In genomic region chr2:15593327-15593705, GRCh38 we compare ENCODE assay signal across 1 cellular context.
TF ChIP-seq lines count a peak whose summit lies in the region.

No MANE protein-coding gene starts in this region.

TF ChIP-seq in GM12878, 131 proteins besides CTCF, POLR2A, EP300 and RAD21:
- no peak for TF ChIP-seq MTA2 (IDR thresholded peaks at IDR 0.05; ENCODE audit: low read depth)
- no peak for TF ChIP-seq NFXL1 (IDR thresholded peaks at IDR 0.05; ENCODE audit: borderline replicate concordance)
- TF ChIP-seq SRF (IDR thresholded peaks at IDR 0.05; ENCODE audit: low read depth in 2 of 2, low read length in 2 of 2): no peak
- TF ChIP-seq CHD1 (IDR thresholded peaks at IDR 0.05; ENCODE audit: low read depth, low read length): no peak
- no peak for TF ChIP-seq ZNF207 (IDR thresholded peaks at IDR 0.05; ENCODE audit: borderline replicate concordance)
- no peak for TF ChIP-seq HSF1 (IDR thresholded peaks at IDR 0.05; ENCODE audit: low read depth, low read length)
- TF ChIP-seq SUZ12 (IDR thresholded peaks at IDR 0.05; ENCODE audit: unreplicated experiment): no peak
- TF ChIP-seq, protein P1, sequence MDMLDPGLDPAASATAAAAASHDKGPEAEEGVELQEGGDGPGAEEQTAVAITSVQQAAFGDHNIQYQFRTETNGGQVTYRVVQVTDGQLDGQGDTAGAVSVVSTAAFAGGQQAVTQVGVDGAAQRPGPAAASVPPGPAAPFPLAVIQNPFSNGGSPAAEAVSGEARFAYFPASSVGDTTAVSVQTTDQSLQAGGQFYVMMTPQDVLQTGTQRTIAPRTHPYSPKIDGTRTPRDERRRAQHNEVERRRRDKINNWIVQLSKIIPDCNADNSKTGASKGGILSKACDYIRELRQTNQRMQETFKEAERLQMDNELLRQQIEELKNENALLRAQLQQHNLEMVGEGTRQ (IDR thresholded peaks at IDR 0.05; ENCODE audit: borderline replicate concordance, low read depth, low read length): no peak
- no peak for TF ChIP-seq RELA (IDR thresholded peaks at IDR 0.05; ENCODE audit: borderline replicate concordance, partially characterized antibody)
